2 cellular contexts compared by ENCODE assay signal in genomic region chr15:80419546-80419945, GRCh38.
TF ChIP-seq lines count a peak whose summit lies in the region.

No MANE protein-coding gene starts in this region.

TF ChIP-seq in SK-N-SH, 30 proteins besides CTCF, POLR2A, EP300 and RAD21 (continued from another document):
- TF ChIP-seq MAX (IDR thresholded peaks at IDR 0.05; ENCODE audit: low read depth) (no peak), NFIC (IDR thresholded peaks at IDR 0.05; ENCODE audit: borderline replicate concordance) (no peak), TEAD4 (IDR thresholded peaks at IDR 0.05; ENCODE audit: borderline replicate concordance, insufficient read depth) (no peak), POLR2AphosphoS5 (IDR thresholded peaks at IDR 0.05; ENCODE audit: low read depth, low read length) (no peak), USF1 (IDR thresholded peaks at IDR 0.05; ENCODE audit: borderline replicate concordance, low read depth) (no peak), GATA2 (CRISPR knock-in tag; IDR thresholded peaks at IDR 0.05) (no peak), MXI1 (IDR thresholded peaks at IDR 0.05; ENCODE audit: low read depth, low read length) (no peak), EZH2phosphoT487 (IDR thresholded peaks at IDR 0.05; ENCODE audit: borderline replicate concordance, low read depth) (no peak), MEF2A (IDR thresholded peaks at IDR 0.05; ENCODE audit: borderline replicate concordance, low read depth) (no peak), GABPA (IDR thresholded peaks at IDR 0.05; ENCODE audit: low read depth) (no peak), REST (IDR thresholded peaks at IDR 0.05; ENCODE audit: low read depth, low read length) (no peak), JUND (IDR thresholded peaks at IDR 0.05) (no peak), SMC3 (IDR thresholded peaks at IDR 0.05; ENCODE audit: low read depth, low read length) (no peak), FOSL2 (IDR thresholded peaks at IDR 0.05; ENCODE audit: borderline replicate concordance, low read depth) (no peak), RXRA (IDR thresholded peaks at IDR 0.05; ENCODE audit: borderline replicate concordance, low read depth) (no peak), FOXM1 (IDR thresholded peaks at IDR 0.05; ENCODE audit: low read depth) (no peak)

TF ChIP-seq in SK-N-SH treated with all-trans-retinoic acid at 6 μM for 48 hours, 23 proteins besides CTCF, POLR2A, EP300 and RAD21 (continued from another document):
- TF ChIP-seq PATZ1 (CRISPR knock-in tag; IDR thresholded peaks at IDR 0.05; ENCODE audit: borderline replicate concordance) (no peak), ZNF8 (CRISPR knock-in tag; IDR thresholded peaks at IDR 0.05) (no peak), ZFP3 (CRISPR knock-in tag; IDR thresholded peaks at IDR 0.05) (no peak), SNAI2 (CRISPR knock-in tag; IDR thresholded peaks at IDR 0.05) (no peak), RARB (CRISPR knock-in tag; IDR thresholded peaks at IDR 0.05) (no peak), ESRRG (CRISPR knock-in tag; IDR thresholded peaks at IDR 0.05) (no peak)
